ENCODE assay signal across 21 cellular contexts in genomic region chr20:5197270-5197827, GRCh38.
"Had no signal": no experiment of that assay in that cellular context is flagged by ENCODE, and none has a peak within 500 bp of the region (broad histone marks: within the 10 kb centered on the region; RNA-seq: fewer than 3 reads in every experiment).

No MANE protein-coding gene starts in this region.

- ATAC-seq: T-cell, upper lobe of right lung had no signal

- H3K9me3 ChIP-seq: ascending aorta, colonic mucosa, neutrophil, ovary, SJCRH30, upper lobe of right lung had no signal

- H3K27ac ChIP-seq: brain microvascular endothelial cell, colonic mucosa, neutrophil, ovary, SJCRH30, upper lobe of right lung had no signal

- H3K4me2 ChIP-seq: smooth muscle cell had no signal

- H3K4me1 ChIP-seq: ascending aorta, colonic mucosa, SJCRH30, upper lobe of right lung had no signal

- H3K4me3 ChIP-seq: ascending aorta, colonic mucosa, ovary, SJCRH30, smooth muscle cell, upper lobe of right lung had no signal

- H3K36me3 ChIP-seq: colonic mucosa, ovary, SJCRH30 had no signal

- H3K27me3 ChIP-seq: ascending aorta, brain microvascular endothelial cell, colonic mucosa, neutrophil, ovary, SJCRH30, upper lobe of right lung had no signal

- DNase-seq: activated CD4-positive, alpha-beta T cell treated with anti-CD3 and anti-CD28 coated beads for 4 hours; activated CD4-positive, alpha-beta T cell treated with anti-CD3 and anti-CD28 coated beads, Interleukin-2, amount 50 U/mL, for 48 hours; activated CD4-positive, CD25-positive, alpha-beta regulatory T cell; activated naive CD4-positive, alpha-beta T cell treated with Interleukin-2 at 50 U/mL for 16 hours; activated T-cell treated with anti-CD3 and anti-CD28 coated beads, Interleukin-2, amount 50 U/mL, for 48 hours; brain microvascular endothelial cell; colonic mucosa; endodermal cell; hippocampal formation; kidney glomerular epithelial cell; SJCRH30; stimulated activated CD4-positive, alpha-beta T cell treated with anti-CD3 and anti-CD28 coated beads, Interleukin-15, amount 100 ng/mL, for 24 hours; stimulated activated CD4-positive, alpha-beta T cell treated with anti-CD3 and anti-CD28 coated beads, Interleukin-4, amount 100 ng/mL, for 1 hour; stimulated activated naive CD4-positive, alpha-beta T cell; T-cell; T1000; upper lobe of right lung had no signal
